Comparison of ENCODE assay signal across 17 cellular contexts in genomic region chr7:94417261-94417660, GRCh38. TPM values are rescaled to one million over a fixed set of nuclear protein-coding genes. Genes with fewer than 3 reads are reported as not detected.
DNase-seq lines count a peak whose midpoint lies in the region; ATAC-seq and TF ChIP-seq lines count a peak whose summit lies in the region.
"Had no signal": no experiment of that assay in that cellular context is flagged by ENCODE, and none has a peak within 500 bp of the region (broad histone marks: within the 10 kb centered on the region; RNA-seq: fewer than 3 reads in every experiment).

No MANE protein-coding gene starts in this region.

- no peaks in the 10 kb centered on the region for H3K36me3 Mint-ChIP-seq in glutamatergic neuron (ENCODE audit: unreplicated experiment)

- H3K27me3 ChIP-seq in tibial artery (no peaks in the 10 kb centered on the region), right cardiac atrium (ENCODE audit: control insufficient read depth, insufficient read depth) (no peaks in the 10 kb centered on the region)
- H3K27me3 ChIP-seq: BE2C had no signal

- peaks cover 29% of the 10 kb centered on the region for H3K4me1 Mint-ChIP-seq in glutamatergic neuron (ENCODE audit: low read depth, unreplicated experiment)

- peaks cover 82 to 98% (median 83%) of the 10 kb centered on the region in 3 donors for H3K36me3 ChIP-seq in tibial artery
- H3K36me3 ChIP-seq: BE2C had no signal

- 67% methylated on average over 1 of the region's 1 CpG for WGBS in right cardiac atrium

- intact Hi-C loops in tibial artery (cut with DNase I; ENCODE audit: low total_unique reads) (no loop called here), right cardiac atrium (cut with DNase I) (no loop called here)

- ATAC-seq in GM19467 (IDR thresholded peaks at IDR 0.05; ENCODE audit: unreplicated experiment) (no peak), right cardiac atrium (no peak)
- ATAC-seq: left ventricle myocardium superior had no signal

- H3K27ac Mint-ChIP-seq in glutamatergic neuron (ENCODE audit: unreplicated experiment) = peak overlapping the region; percentile 78

- peak overlapping the region; percentile 71 to 93 for H3K27ac ChIP-seq in tibial artery
- no peak overlapping the region for H3K27ac ChIP-seq in right cardiac atrium (ENCODE audit: low read length)
- H3K27ac ChIP-seq: parathyroid adenoma had no signal

- H3K4me3 ChIP-seq in tibial artery (no peak overlapping the region), right cardiac atrium (ENCODE audit: low read length) (no peak overlapping the region)

- H3K9me3 Mint-ChIP-seq in glutamatergic neuron (ENCODE audit: unreplicated experiment) = peaks cover 2% of the 10 kb centered on the region

- H3K9me3 ChIP-seq in tibial artery = no peaks in the 10 kb centered on the region
- no peaks in the 10 kb centered on the region for H3K9me3 ChIP-seq in right cardiac atrium (ENCODE audit: control insufficient read depth, low read length)
- H3K9me3 ChIP-seq: BE2C had no signal

- DNase-seq in NCI-H187 (lab: John Stamatoyannopoulos, UW) (peak; percentile 41 to 57), NCI-H82 treated with DMSO at 0.1 percent for 48 hours (lab: John Stamatoyannopoulos, UW; ENCODE audit: unreplicated experiment) (peak; percentile 62), glutamatergic neuron (no peak), tibial artery (no peak), middle frontal gyrus (ENCODE audit: extremely low spot score, low spot score) (no peak), right cardiac atrium (no peak)
- DNase-seq: activated CD4-positive, alpha-beta T cell treated with anti-CD3 and anti-CD28 coated beads for 48 hours; activated CD8-positive, alpha-beta memory T cell treated with anti-CD3 and anti-CD28 coated beads, Interleukin-2, amount 50 U/mL, for 48 hours; BE2C; Kasumi-1; left ventricle myocardium superior; NCI-H1105 treated with DMSO at 0.1 percent for 48 hours; NCI-H226; stimulated activated CD4-positive, alpha-beta T cell treated with anti-CD3 and anti-CD28 coated beads, Interleukin-2, amount 100 ng/mL, for 24 hours had no signal

- peaks cover 8% of the 10 kb centered on the region for H3K27me3 Mint-ChIP-seq in glutamatergic neuron (ENCODE audit: unreplicated experiment)

- no peak for TF ChIP-seq CTCF in glutamatergic neuron (IDR thresholded peaks at IDR 0.05; ENCODE audit: partially characterized antibody, unreplicated experiment)
- TF ChIP-seq CTCF in tibial artery (IDR thresholded peaks at IDR 0.05) = no peak

- peak overlapping the region; percentile 52 for H3K4me3 Mint-ChIP-seq in glutamatergic neuron (ENCODE audit: unreplicated experiment)

- H3K4me1 ChIP-seq in tibial artery (peaks cover 0 to 77% (median 4%) of the 10 kb centered on the region in 4 donors), right cardiac atrium (ENCODE audit: control insufficient read depth, insufficient read depth, low read length) (no peaks in the 10 kb centered on the region)
- H3K4me1 ChIP-seq: parathyroid adenoma had no signal

RNA-seq across cellular contexts. Expression of gene COL1A2, which starts 22.6 kb away (rescaled TPM):
- total RNA-seq in glutamatergic neuron (ENCODE audit: unreplicated experiment) (6.8 TPM), right cardiac atrium (100 to 1,000 TPM; 127 to 259 (median 202) TPM)
- polyA plus RNA-seq in right cardiac atrium = 115 TPM
- total RNA-seq: HT-29 had no signal

Comparison
In these comparisons a context has a peak if more than half of its experiments do, and no peak if none do; other contexts are left out.
1. DNase-seq: peak in NCI-H187 (2 of 2) and NCI-H82 treated with DMSO at 0.1 percent for 48 hours (single experiment); none in glutamatergic neuron (single experiment), tibial artery (0 of 2), middle frontal gyrus (single experiment) and right cardiac atrium (0 of 3).
2. RNA of gene COL1A2, which starts 22.6 kb away (total RNA-seq): 127 to 259 TPM in right cardiac atrium; 6.8 TPM in glutamatergic neuron (single experiment); every median in the first group is over 10 times any median in the second.